Comparison of ENCODE assay signal across 8 cellular contexts in genomic region chr18:67515987-67516431, GRCh38. TPM values are rescaled to one million over a fixed set of nuclear protein-coding genes. Genes with fewer than 3 reads are reported as not detected.
DNase-seq lines count a peak whose midpoint lies in the region; ATAC-seq and TF ChIP-seq lines count a peak whose summit lies in the region.

No MANE protein-coding gene starts in this region.

- intact Hi-C loops in testis (cut with DNase I; ENCODE audit: low total_unique reads) = no loop called here

- H3K4me1 ChIP-seq in testis = no peaks in the 10 kb centered on the region

- H3K9me3 ChIP-seq in testis = no peaks in the 10 kb centered on the region

- no peak overlapping the region for H3K27ac Mint-ChIP-seq in activated naive CD8-positive, alpha-beta T cell

- no peaks in the 10 kb centered on the region for H3K36me3 Mint-ChIP-seq in activated naive CD8-positive, alpha-beta T cell

- no peaks in the 10 kb centered on the region for H3K9me3 Mint-ChIP-seq in activated naive CD8-positive, alpha-beta T cell (ENCODE audit: low read depth)

- no peaks in the 10 kb centered on the region for H3K27me3 Mint-ChIP-seq in activated naive CD8-positive, alpha-beta T cell

- peak overlapping the region; percentile 90 to 92 for H3K27ac ChIP-seq in testis

- TF ChIP-seq POLR2A in testis (IDR thresholded peaks at IDR 0.05) = no peak

- H3K4me1 Mint-ChIP-seq in activated naive CD8-positive, alpha-beta T cell (ENCODE audit: low read depth) = peaks cover 30% of the 10 kb centered on the region

- DNase-seq in DMS53 (lab: John Stamatoyannopoulos, UW) = peak; percentile 98
- peak; percentile 11 for DNase-seq in Jurkat, Clone E6-1 (ENCODE audit: low read depth, low spot score)
- peak; percentile 68 for DNase-seq in SHP77 treated with DMSO at 0.1 percent for 48 hours (lab: John Stamatoyannopoulos, UW)
- peak; percentile 92 for DNase-seq in glomerular visceral epithelial cell (ENCODE audit: extremely low spot score)
- DNase-seq in non-pigmented ciliary epithelial cell (ENCODE audit: low read depth) = peak; percentile 54
- peak; percentile 92 for DNase-seq in testis

- H3K27me3 ChIP-seq in testis = no peaks in the 10 kb centered on the region

- H3K36me3 ChIP-seq in testis (ENCODE audit: low read depth, missing control alignments) = no peaks in the 10 kb centered on the region

- peak overlapping the region; percentile 84 for H3K4me3 Mint-ChIP-seq in activated naive CD8-positive, alpha-beta T cell

- whole genome bisulfite sequencing in testis, 2 donors = 0 to 1% methylated on average over 37 of the region's 37 CpGs

- peak in 2 of 3 experiments; percentile 63 to 64 for TF ChIP-seq CTCF in testis (IDR thresholded peaks at IDR 0.05)

- ATAC-seq in GM21717 (IDR thresholded peaks at IDR 0.05; ENCODE audit: unreplicated experiment) = peak; percentile 39

- peak overlapping the region; percentile 38 for H3K4me3 ChIP-seq in Jurkat, Clone E6-1 (ENCODE audit: low read length)
- H3K4me3 ChIP-seq in testis = peak overlapping the region; percentile 77 to 94

RNA-seq across cellular contexts. Expression of gene DSEL, which starts 0.5 kb away (rescaled TPM):
- 0.09 TPM for polyA plus RNA-seq in Jurkat, Clone E6-1 (2012; ENCODE audit: insufficient read depth, insufficient read length)
- total RNA-seq in testis = 1 to 10 TPM; 5.7 to 5.9 TPM
- 2.7 TPM for polyA plus RNA-seq in testis (ENCODE audit: insufficient read depth, low read depth, low replicate concordance)

Comparison
In these comparisons a context has a peak if more than half of its experiments do, and no peak if none do; other contexts are left out.
1. Peak in every context shown above with its lines: DNase-seq, ATAC-seq, H3K4me3 ChIP-seq and H3K27ac ChIP-seq.
2. DNase-seq: peak in every context shown above with its lines; median percentile 98 in DMS53; 92 in glomerular visceral epithelial cell; 92 in testis; 68 in SHP77 treated with DMSO at 0.1 percent for 48 hours; 54 in non-pigmented ciliary epithelial cell; 11 in Jurkat, Clone E6-1.